ENCODE assay signal across 8 cellular contexts in the genomic region with DNA sequence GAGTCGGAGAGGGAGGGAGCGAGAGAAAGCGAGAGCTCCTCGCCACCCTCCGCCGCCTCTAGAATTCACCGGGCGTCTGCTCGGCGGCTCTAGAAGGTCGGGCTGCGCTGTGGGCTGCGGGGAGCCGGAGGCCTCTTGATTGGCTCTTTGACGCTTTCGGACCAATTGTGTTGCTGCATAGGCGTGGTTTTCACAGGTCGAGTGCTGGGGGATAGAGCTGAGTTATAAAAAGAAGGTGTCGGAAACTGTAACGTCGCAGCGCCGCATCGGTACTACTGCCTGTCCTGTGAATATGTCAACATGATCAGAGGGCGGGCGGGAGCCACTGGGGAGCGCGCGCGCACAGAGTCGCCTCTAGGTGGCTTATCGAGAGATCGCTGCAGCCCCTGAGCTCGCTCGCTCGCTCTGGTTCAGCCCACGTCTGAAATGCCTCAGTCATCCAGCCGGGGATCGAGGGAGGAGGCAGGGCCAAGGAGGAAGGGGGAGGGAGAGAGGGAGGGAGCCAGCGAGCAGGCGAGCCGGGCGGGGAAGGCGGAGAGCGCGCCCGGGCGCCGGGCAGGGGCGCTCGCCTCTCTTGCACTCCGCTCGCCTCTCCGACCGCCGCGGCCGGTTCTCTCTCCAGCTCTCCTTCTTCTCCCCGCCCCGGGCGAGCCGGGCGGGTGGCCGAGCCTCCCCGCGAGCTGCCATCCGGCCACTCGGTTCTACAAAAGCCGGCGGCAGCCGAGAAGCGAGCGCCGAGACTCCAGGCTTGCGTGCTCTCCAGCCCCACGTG. TPM values are rescaled to one million over a fixed set of nuclear protein-coding genes. Genes with fewer than 3 reads are reported as not detected.
DNase-seq lines count a peak whose midpoint lies in the region; ATAC-seq, FAIRE-seq and TF ChIP-seq lines count a peak whose summit lies in the region.

TBX3 (minus strand) TSS at position 78 of the 772 bp plus-strand sequence. CDS start 975 bp downstream, outside the sequence.

- H3K9me3 ChIP-seq in SK-N-SH: no peaks in the 10 kb centered on the region
- H3K9me3 ChIP-seq in prostate gland: no peaks in the 10 kb centered on the region

- DNase-seq in DMS153 (lab: John Stamatoyannopoulos, UW) (peak; percentile 99), LNCaP clone FGC (ENCODE audit: low read depth) (peak; percentile 100), SK-N-SH (peak; percentile 95), hepatic stellate cell (ENCODE audit: low spot score) (peak; percentile 96), prostate gland (ENCODE audit: low spot score) (peak; percentile 99), GM12891 (ENCODE audit: insufficient read length, low spot score) (no peak)

- H3K9me2 ChIP-seq in SK-N-SH: no peaks in the 10 kb centered on the region

- H3K27ac Mint-ChIP-seq in brain: peak within 1 kb of the TSS; percentile 60 to 98 (median 90)

- no peak for FAIRE-seq in GM12891 (lab: Jason Lieb, UNC)

- H3F3A ChIP-seq in SK-N-SH (replicated peaks; ENCODE audit: insufficient read depth): peaks cover 22% of the 10 kb centered on the region

- H4K20me1 ChIP-seq in SK-N-SH (ENCODE audit: insufficient read depth): no peaks in the 10 kb centered on the region

- H3K4me1 ChIP-seq in SK-N-SH (ENCODE audit: control insufficient read depth in 1 of 2, insufficient read depth in 2 of 2, low read depth in 1 of 2, low read length in 1 of 2) (peaks cover 0 to 15% of the 10 kb centered on the region in 2 experiments; a peak in 2 of 4 replicates), prostate gland (replicated peaks) (peaks cover 21% of the 10 kb centered on the region)

- TF ChIP-seq RAD21 in SK-N-SH (IDR thresholded peaks at IDR 0.05; ENCODE audit: low read length): peak; percentile 62

- H3K36me3 Mint-ChIP-seq in brain: peaks cover 10% of the 10 kb centered on the region

- peaks cover 46% of the 10 kb centered on the region for H3K79me2 ChIP-seq in SK-N-SH (ENCODE audit: insufficient read depth)

- intact Hi-C loops in prostate gland (cut with DNase I): loop anchor here (5.0 to 10.0 kb wide), 2 partner anchors 488 to 1171 kb away; no protein-coding TSS in a partner anchor

- peak; percentile 55 for TF ChIP-seq CTCF in LNCaP clone FGC (IDR thresholded peaks at IDR 0.05; ENCODE audit: control insufficient read depth, extremely low read depth, insufficient read depth)
- TF ChIP-seq CTCF in SK-N-SH (IDR thresholded peaks at IDR 0.05): peak; percentile 57
- peak; percentile 60 to 66 for TF ChIP-seq CTCF in brain (conservative IDR thresholded peaks at IDR 0.05)
- TF ChIP-seq CTCF in prostate gland (IDR thresholded peaks at IDR 0.05): peak in 3 of 4 experiments; percentile 77 to 99 (median 83)

- peaks cover 98% of the 10 kb centered on the region for H3K27me3 Mint-ChIP-seq in brain

- peaks cover 0 to 4% of the 10 kb centered on the region in 2 experiments for H3K36me3 ChIP-seq in SK-N-SH (replicated peaks in 1 of 2; ENCODE audit: control insufficient read depth in 1 of 2, insufficient read depth in 2 of 2, low read length in 1 of 2)
- H3K36me3 ChIP-seq in prostate gland: peaks cover under 1 to 5% of the 10 kb centered on the region in 2 donors

- POLR2A ChIA-PET in SK-N-SH (lab: Yijun Ruan, JAX): interaction anchor here (0.5 to 5.1 kb wide), 36 partner anchors 9 to 1090 kb away, joined by 3 to 77 read pairs (median 4); no protein-coding TSS in a partner anchor

- CTCF ChIA-PET in SK-N-SH (lab: Yijun Ruan, JAX): interaction anchor here (0.6 to 6.7 kb wide), 41 partner anchors 12 to 1088 kb away, joined by 3 to 117 read pairs (median 3); no protein-coding TSS in a partner anchor

- peaks cover 50% of the 10 kb centered on the region for H3K4me1 Mint-ChIP-seq in brain

- TF ChIP-seq EP300 in SK-N-SH (IDR thresholded peaks at IDR 0.05; ENCODE audit: borderline replicate concordance in 1 of 2, low read depth in 1 of 2, low read length in 1 of 2): no peak; a peak in 2 of 4 replicates

- peak within 1 kb of the TSS; percentile 82 for H2AFZ ChIP-seq in SK-N-SH (ENCODE audit: low read depth)

- WGBS in SK-N-SH (ENCODE audit: low lambda C conversion rate): 1% methylated on average over 36 of the region's 76 CpGs
- under 1% methylated on average over 76 of the region's 76 CpGs for WGBS in prostate gland

- H3K27ac ChIP-seq in SK-N-SH (ENCODE audit: low read depth in 2 of 2, low read length in 1 of 2): peak within 1 kb of the TSS; percentile 96
- peak within 1 kb of the TSS; percentile 88 to 98 for H3K27ac ChIP-seq in prostate gland

- H3K4me3 ChIP-seq in LNCaP clone FGC (ENCODE audit: low read depth, low read length) (peak within 1 kb of the TSS; percentile 93), SK-N-SH (ENCODE audit: low read depth in 2 of 2, low read length in 1 of 2) (peak within 1 kb of the TSS; percentile 78 to 96), prostate gland (peak within 1 kb of the TSS; percentile 89 to 94)

- ATAC-seq in GM18511 (IDR thresholded peaks at IDR 0.05; ENCODE audit: unreplicated experiment): no peak

- peak within 1 kb of the TSS; percentile 99 for H3K9ac ChIP-seq in SK-N-SH

- peaks cover 3 to 14% (median 9%) of the 10 kb centered on the region in 5 experiments for H3K9me3 Mint-ChIP-seq in brain

- H3K4me3 Mint-ChIP-seq in brain: peak within 1 kb of the TSS; percentile 86 to 98 (median 89)

- TF ChIP-seq POLR2A in prostate gland (IDR thresholded peaks at IDR 0.05) (peak; percentile 97), GM12891 (IDR thresholded peaks at IDR 0.05; ENCODE audit: low read depth, low read length) (no peak)

- peak within 1 kb of the TSS; percentile 86 for H3K4me2 ChIP-seq in SK-N-SH

- no peaks in the 10 kb centered on the region; the same call in 1 of the 2 replicates for H3K27me3 ChIP-seq in SK-N-SH (ENCODE audit: insufficient read depth)
- no peaks in the 10 kb centered on the region for H3K27me3 ChIP-seq in prostate gland (replicated peaks; ENCODE audit: insufficient read depth)

TF ChIP-seq in SK-N-SH, 30 proteins besides CTCF, POLR2A, EP300 and RAD21 (continues in another document):
- TF ChIP-seq, protein P1, sequence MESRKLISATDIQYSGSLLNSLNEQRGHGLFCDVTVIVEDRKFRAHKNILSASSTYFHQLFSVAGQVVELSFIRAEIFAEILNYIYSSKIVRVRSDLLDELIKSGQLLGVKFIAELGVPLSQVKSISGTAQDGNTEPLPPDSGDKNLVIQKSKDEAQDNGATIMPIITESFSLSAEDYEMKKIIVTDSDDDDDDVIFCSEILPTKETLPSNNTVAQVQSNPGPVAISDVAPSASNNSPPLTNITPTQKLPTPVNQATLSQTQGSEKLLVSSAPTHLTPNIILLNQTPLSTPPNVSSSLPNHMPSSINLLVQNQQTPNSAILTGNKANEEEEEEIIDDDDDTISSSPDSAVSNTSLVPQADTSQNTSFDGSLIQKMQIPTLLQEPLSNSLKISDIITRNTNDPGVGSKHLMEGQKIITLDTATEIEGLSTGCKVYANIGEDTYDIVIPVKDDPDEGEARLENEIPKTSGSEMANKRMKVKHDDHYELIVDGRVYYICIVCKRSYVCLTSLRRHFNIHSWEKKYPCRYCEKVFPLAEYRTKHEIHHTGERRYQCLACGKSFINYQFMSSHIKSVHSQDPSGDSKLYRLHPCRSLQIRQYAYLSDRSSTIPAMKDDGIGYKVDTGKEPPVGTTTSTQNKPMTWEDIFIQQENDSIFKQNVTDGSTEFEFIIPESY (IDR thresholded peaks at IDR 0.05; ENCODE audit: borderline replicate concordance, low read depth): no peak
- TF ChIP-seq ELF1 (IDR thresholded peaks at IDR 0.05) (no peak), RXRA (IDR thresholded peaks at IDR 0.05; ENCODE audit: borderline replicate concordance, low read depth) (no peak), CHD2 (IDR thresholded peaks at IDR 0.05; ENCODE audit: low read length, partially characterized antibody) (peak; percentile 53), USF2 (IDR thresholded peaks at IDR 0.05; ENCODE audit: borderline replicate concordance, low read depth, low read length) (no peak)

TF ChIP-seq in GM12891, 5 proteins besides CTCF, POLR2A, EP300 and RAD21:
- TF ChIP-seq SPI1 (IDR thresholded peaks at IDR 0.05; ENCODE audit: low read depth, low read length) (no peak), TAF1 (IDR thresholded peaks at IDR 0.05; ENCODE audit: low read depth, low read length) (no peak), POLR2AphosphoS5 (IDR thresholded peaks at IDR 0.05; ENCODE audit: low read depth, low read length) (no peak), PAX5 (IDR thresholded peaks at IDR 0.05; ENCODE audit: insufficient read depth, low read length, severe bottlenecking) (no peak), POU2F2 (IDR thresholded peaks at IDR 0.05; ENCODE audit: low read depth, low read length) (no peak)
TF ChIP-seq in GM12891: peak in this region for 0.

RNA-seq across cellular contexts. Expression of gene TBX3, which starts in this region (rescaled TPM):
- polyA plus RNA-seq in SK-N-SH (2012; rRNA removed): 10.2 and 11.3 TPM in 2 replicates
- polyA plus RNA-seq in SK-N-SH (2012; cell fraction: cytosol; rRNA removed): 6.2 and 8.5 TPM in 2 replicates
- polyA plus RNA-seq in SK-N-SH (2012; cell fraction: nucleus; rRNA removed): 32.3 and 34.6 TPM in 2 replicates
- polyA plus RNA-seq in brain (ENCODE audit: insufficient read depth, low read depth, low replicate concordance): 5.1 TPM
- total RNA-seq in prostate gland: 100 to 1,000 TPM; 155 to 259 TPM
- polyA plus RNA-seq in GM12891 (2012; ENCODE audit: low read depth, missing spikeins): 0.01 TPM
